ENCODE assay signal across 8 cellular contexts in the genomic region with DNA sequence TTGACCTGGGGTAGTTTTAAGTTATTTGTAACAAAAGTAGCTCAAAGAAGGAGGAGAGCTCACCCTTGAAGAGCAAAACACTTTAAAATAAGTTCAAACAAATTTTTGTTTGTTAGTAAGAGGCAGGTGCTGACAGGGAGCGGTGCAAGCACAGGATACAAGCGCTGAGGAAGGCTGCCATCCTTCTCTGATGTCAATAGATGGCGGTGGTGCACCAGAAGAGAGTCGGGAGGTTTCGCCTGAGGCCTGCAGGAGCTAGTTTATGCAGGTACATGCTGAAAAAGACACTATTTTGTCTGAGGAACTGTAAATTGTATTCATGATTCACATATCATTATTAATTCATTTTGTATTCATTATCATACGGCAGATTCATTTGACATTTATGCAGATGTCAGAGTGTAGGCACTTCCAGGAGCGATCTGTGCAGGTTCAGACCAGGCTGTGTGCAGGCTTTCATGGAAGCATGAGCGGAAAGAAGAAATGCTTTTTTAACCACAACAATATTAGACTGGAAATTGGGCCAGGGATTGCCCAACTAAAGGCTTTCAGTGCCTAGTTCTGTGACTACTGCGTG.
DNase-seq lines count a peak whose midpoint lies in the region; ATAC-seq and TF ChIP-seq lines count a peak whose summit lies in the region.

No MANE protein-coding gene starts in this region.

- no peak overlapping the region for H3K27ac ChIP-seq in MM.1S (ENCODE audit: low read length)
- H3K27ac ChIP-seq in SJCRH30 = no peak overlapping the region
- no peak overlapping the region for H3K27ac ChIP-seq in neural progenitor cell

- H3K36me3 ChIP-seq in MM.1S (replicated peaks; ENCODE audit: insufficient read depth, low read length) (no peaks in the 10 kb centered on the region), SJCRH30 (no peaks in the 10 kb centered on the region), neural progenitor cell (no peaks in the 10 kb centered on the region)

- H3K27me3 ChIP-seq in MM.1S (replicated peaks; ENCODE audit: insufficient read depth, low read length) = no peaks in the 10 kb centered on the region
- H3K27me3 ChIP-seq in SJCRH30 = no peaks in the 10 kb centered on the region
- H3K27me3 ChIP-seq in neural progenitor cell = no peaks in the 10 kb centered on the region

- H3K27me3 Mint-ChIP-seq in HFFc6 (ENCODE audit: insufficient read depth) (peaks cover 8% of the 10 kb centered on the region), neural progenitor cell (ENCODE audit: insufficient read depth, low read depth) (no peaks in the 10 kb centered on the region)

- H3K9me3 ChIP-seq in MM.1S (replicated peaks; ENCODE audit: insufficient read depth, low read length) = no peaks in the 10 kb centered on the region
- H3K9me3 ChIP-seq in SJCRH30 (replicated peaks) = no peaks in the 10 kb centered on the region
- no peaks in the 10 kb centered on the region for H3K9me3 ChIP-seq in neural progenitor cell (ENCODE audit: low read depth)

- H3K9me2 ChIP-seq in MM.1S (replicated peaks; ENCODE audit: insufficient read depth, low read length) = no peaks in the 10 kb centered on the region

- DNase-seq in Right ventricle myocardium inferior (ENCODE audit: missing footprints) = peak; percentile 46
- no peak for DNase-seq in cardiac septum (ENCODE audit: low spot score)
- peak; percentile 51 for DNase-seq in HFFc6
- peak; percentile 57 for DNase-seq in MM.1S
- peak; percentile 63 to 83 for DNase-seq in SJCRH30
- peak; percentile 83 for DNase-seq in neural progenitor cell (ENCODE audit: low spot score)
- DNase-seq in stimulated activated effector memory CD8-positive, alpha-beta T cell treated with anti-CD3 and anti-CD28 coated beads, Interleukin-12 subunit alpha, Interleukin-12 subunit beta, amount 100 ng/mL, for 72 hours (ENCODE audit: low spot score in 2 of 2) = no peak

- no peaks in the 10 kb centered on the region for H3F3A ChIP-seq in MM.1S (ENCODE audit: insufficient read depth, low read length)
- no peaks in the 10 kb centered on the region for H3F3A ChIP-seq in neural progenitor cell (ENCODE audit: low read depth)

- peak; percentile 83 for TF ChIP-seq CTCF in HFFc6 (IDR thresholded peaks at IDR 0.05)
- peak; percentile 86 for TF ChIP-seq CTCF in MM.1S (IDR thresholded peaks at IDR 0.05; ENCODE audit: low read length)
- TF ChIP-seq CTCF in neural progenitor cell (IDR thresholded peaks at IDR 0.05) = peak; percentile 86

- H3K4me1 ChIP-seq in MM.1S (ENCODE audit: low read length) (no peaks in the 10 kb centered on the region), SJCRH30 (no peaks in the 10 kb centered on the region), neural progenitor cell (no peaks in the 10 kb centered on the region)

- H3K4me2 ChIP-seq in MM.1S (ENCODE audit: low read depth, low read length) (no peak overlapping the region), neural progenitor cell (no peak overlapping the region)

- H3K27ac Mint-ChIP-seq in HFFc6 (no peak overlapping the region), neural progenitor cell (no peak overlapping the region)
- H3K27ac Mint-ChIP-seq in stimulated activated effector memory CD8-positive, alpha-beta T cell treated with anti-CD3 and anti-CD28 coated beads, Interleukin-12 subunit alpha, Interleukin-12 subunit beta, amount 100 ng/mL, for 72 hours = no peak overlapping the region

- ATAC-seq in Right ventricle myocardium inferior (no peak), esophagus mucosa (peak; percentile 82)
- ATAC-seq in stimulated activated effector memory CD8-positive, alpha-beta T cell treated with anti-CD3 and anti-CD28 coated beads, Interleukin-12 subunit alpha, Interleukin-12 subunit beta, amount 100 ng/mL, for 72 hours = no peak

- H3K4me3 Mint-ChIP-seq in HFFc6 (no peak overlapping the region), neural progenitor cell (no peak overlapping the region)
- no peak overlapping the region for H3K4me3 Mint-ChIP-seq in stimulated activated effector memory CD8-positive, alpha-beta T cell treated with anti-CD3 and anti-CD28 coated beads, Interleukin-12 subunit alpha, Interleukin-12 subunit beta, amount 100 ng/mL, for 72 hours

- no peak overlapping the region for H3K4me3 ChIP-seq in MM.1S (ENCODE audit: low read length)
- no peak overlapping the region for H3K4me3 ChIP-seq in SJCRH30
- no peak overlapping the region for H3K4me3 ChIP-seq in neural progenitor cell

- H4K20me1 ChIP-seq in MM.1S (ENCODE audit: insufficient read depth, low read length) (no peaks in the 10 kb centered on the region), neural progenitor cell (ENCODE audit: low read depth) (no peaks in the 10 kb centered on the region)

- H3K9me3 Mint-ChIP-seq in HFFc6 (no peaks in the 10 kb centered on the region), neural progenitor cell (peaks cover 8% of the 10 kb centered on the region)
- peaks cover 7% of the 10 kb centered on the region for H3K9me3 Mint-ChIP-seq in stimulated activated effector memory CD8-positive, alpha-beta T cell treated with anti-CD3 and anti-CD28 coated beads, Interleukin-12 subunit alpha, Interleukin-12 subunit beta, amount 100 ng/mL, for 72 hours

- no peaks in the 10 kb centered on the region for H3K4me1 Mint-ChIP-seq in HFFc6 (ENCODE audit: low read depth)
- peaks cover 6% of the 10 kb centered on the region for H3K4me1 Mint-ChIP-seq in neural progenitor cell
- H3K4me1 Mint-ChIP-seq in stimulated activated effector memory CD8-positive, alpha-beta T cell treated with anti-CD3 and anti-CD28 coated beads, Interleukin-12 subunit alpha, Interleukin-12 subunit beta, amount 100 ng/mL, for 72 hours = no peaks in the 10 kb centered on the region

- H3K9ac ChIP-seq in MM.1S (ENCODE audit: low read length) (no peak overlapping the region), neural progenitor cell (no peak overlapping the region)

- H3K79me2 ChIP-seq in MM.1S (ENCODE audit: low read length) (no peaks in the 10 kb centered on the region), neural progenitor cell (ENCODE audit: low read depth) (no peaks in the 10 kb centered on the region)

- intact Hi-C loops in Right ventricle myocardium inferior (cut with DNase I) (no loop called here), cardiac septum (cut with DNase I) (no loop called here)

- no peaks in the 10 kb centered on the region for H3K36me3 Mint-ChIP-seq in HFFc6 (ENCODE audit: low read depth)
- H3K36me3 Mint-ChIP-seq in neural progenitor cell = no peaks in the 10 kb centered on the region
- H3K36me3 Mint-ChIP-seq in stimulated activated effector memory CD8-positive, alpha-beta T cell treated with anti-CD3 and anti-CD28 coated beads, Interleukin-12 subunit alpha, Interleukin-12 subunit beta, amount 100 ng/mL, for 72 hours = no peaks in the 10 kb centered on the region

- no peak overlapping the region for H2AFZ ChIP-seq in MM.1S (ENCODE audit: low read length)
- no peak overlapping the region for H2AFZ ChIP-seq in neural progenitor cell (replicated peaks)

Comparison
In these comparisons a context has a peak if more than half of its experiments do, and no peak if none do; other contexts are left out.
1. DNase-seq: peak in Right ventricle myocardium inferior (single experiment), HFFc6 (single experiment), MM.1S (single experiment), SJCRH30 (2 of 2) and neural progenitor cell (single experiment); none in cardiac septum (single experiment) and stimulated activated effector memory CD8-positive, alpha-beta T cell treated with anti-CD3 and anti-CD28 coated beads, Interleukin-12 subunit alpha, Interleukin-12 subunit beta, amount 100 ng/mL, for 72 hours (0 of 2).
2. Peak in every context shown above with its lines, with median percentiles within 50 percentile points of each other: CTCF ChIP-seq.